ENCODE assay signal across 12 cellular contexts in the genomic region with DNA sequence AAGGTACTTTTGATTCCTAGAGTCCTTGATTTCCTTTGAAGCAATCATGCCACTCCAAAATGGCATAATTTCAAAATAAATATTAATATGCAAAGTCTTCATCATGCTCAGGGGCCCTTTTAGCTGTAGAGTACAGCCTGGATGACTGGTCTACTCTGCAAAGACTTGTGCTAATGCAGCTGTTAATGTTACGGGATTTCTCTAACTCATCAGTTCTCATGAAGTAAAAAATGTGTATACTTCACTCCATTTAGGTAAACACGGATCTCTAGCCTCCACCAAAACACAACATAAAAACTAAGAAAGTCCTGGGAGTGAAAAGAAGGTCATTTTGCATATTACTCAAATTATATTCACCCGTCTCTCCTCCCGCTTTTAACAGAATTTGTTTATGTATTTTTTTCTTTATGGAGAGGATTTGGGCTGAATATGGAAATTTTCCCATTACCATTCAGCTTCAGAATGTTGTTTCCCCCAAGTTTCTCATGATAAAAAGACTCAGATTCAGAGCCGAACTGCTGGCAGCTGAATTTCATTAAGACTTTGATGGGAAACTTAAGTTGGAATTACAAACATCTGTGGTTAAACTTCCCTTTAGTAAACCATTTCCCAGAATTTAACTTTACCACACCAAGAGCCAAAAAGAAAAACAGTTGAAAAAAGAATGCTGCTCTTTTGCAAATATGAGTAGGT. TPM values are rescaled to one million over a fixed set of nuclear protein-coding genes. Genes with fewer than 3 reads are reported as not detected.
DNase-seq lines count a peak whose midpoint lies in the region; ATAC-seq and TF ChIP-seq lines count a peak whose summit lies in the region.
"Had no signal": no experiment of that assay in that cellular context is flagged by ENCODE, and none has a peak within 500 bp of the region (broad histone marks: within the 10 kb centered on the region; RNA-seq: fewer than 3 reads in every experiment).

No MANE protein-coding gene starts in this region.

- H3K79me2 ChIP-seq in H9 (ENCODE audit: insufficient read depth, low read length): no peaks in the 10 kb centered on the region

- H3K27ac ChIP-seq in H9 (ENCODE audit: insufficient read length, low read depth, low read length): no peak overlapping the region
- peak overlapping the region; percentile 100 for H3K27ac ChIP-seq in subcutaneous abdominal adipose tissue (ENCODE audit: low read depth, low read length)
- peak overlapping the region in 2 of 5 donors; percentile 22 to 54 for H3K27ac ChIP-seq in adrenal gland

- H3K18ac ChIP-seq in H9 (ENCODE audit: insufficient read length, low read depth, low read length): no peak overlapping the region

- no peaks in the 10 kb centered on the region for H3K36me3 Mint-ChIP-seq in H9 (ENCODE audit: insufficient read depth in 1 of 3, low read depth in 3 of 3)

- no peaks in the 10 kb centered on the region for H3K9me3 Mint-ChIP-seq in H9

- H2BK120ac ChIP-seq in H9 (ENCODE audit: low read depth, low read length, poor library complexity, severe bottlenecking): no peak overlapping the region

- TF ChIP-seq CTCF in H9 (conservative IDR thresholded peaks at IDR 0.05) (no peak), adrenal gland (IDR thresholded peaks at IDR 0.05) (no peak)

- H2BK5ac ChIP-seq in H9 (ENCODE audit: insufficient read length, low read length): no peak overlapping the region

- H4K20me1 ChIP-seq in H9 (ENCODE audit: control insufficient read depth, insufficient read depth, insufficient read length): no peaks in the 10 kb centered on the region

- no peak overlapping the region for H4K5ac ChIP-seq in H9 (ENCODE audit: insufficient read length, low read depth, low read length)

- H3K4me1 Mint-ChIP-seq in H9: peaks cover 18% of the 10 kb centered on the region in 2 experiments

- no peak overlapping the region for H2AFZ ChIP-seq in H9 (ENCODE audit: low read length)

- H3K23me2 ChIP-seq in H9 (ENCODE audit: insufficient read length, low read depth, low read length, poor library complexity, severe bottlenecking): no peaks in the 10 kb centered on the region

- no peak overlapping the region for H3K4me2 ChIP-seq in H9 (ENCODE audit: insufficient read depth, insufficient read length, low read length)

- TF ChIP-seq POLR2A in adrenal gland (IDR thresholded peaks at IDR 0.05): no peak

- no peak overlapping the region for H3K9ac ChIP-seq in H9 (ENCODE audit: extremely low read depth, insufficient read length, low read length)
- H3K9ac ChIP-seq in subcutaneous abdominal adipose tissue (ENCODE audit: low read length in 5 of 5): peak overlapping the region in 3 of 5 donors; percentile 1 to 72 (median 48)

- no peak overlapping the region for H4K8ac ChIP-seq in H9 (replicated peaks; ENCODE audit: insufficient read length, low read depth, low read length)

- no peaks in the 10 kb centered on the region for H3K79me1 ChIP-seq in H9 (ENCODE audit: insufficient read depth, low read depth, low read length, poor library complexity, severe bottlenecking)

- H4K91ac ChIP-seq in H9 (ENCODE audit: insufficient read length, low read depth, low read length): no peak overlapping the region

- H2BK15ac ChIP-seq in H9 (ENCODE audit: low read depth, low read length): no peak overlapping the region

- no peak overlapping the region for H3T11ph ChIP-seq in H9 (ENCODE audit: low read length)

- WGBS in H9 (ENCODE audit: extremely low coverage, insufficient read length, low lambda C conversion rate): no CpG with 5 or more reads among the region's 5 CpGs
- 66 to 73% (median 69%) methylated on average over 5 of the region's 5 CpGs for WGBS in adrenal gland, 4 donors

- H3K27me3 Mint-ChIP-seq in H9 (ENCODE audit: low read depth): no peaks in the 10 kb centered on the region; the same call in 1 of the 2 replicates

- H3K27me3 ChIP-seq in H9 (ENCODE audit: insufficient read depth, low read length): no peaks in the 10 kb centered on the region
- no peaks in the 10 kb centered on the region for H3K27me3 ChIP-seq in subcutaneous abdominal adipose tissue (ENCODE audit: control insufficient read depth in 5 of 5, insufficient read depth in 4 of 5, low read length in 5 of 5)
- no peaks in the 10 kb centered on the region for H3K27me3 ChIP-seq in adrenal gland

- H3K4me3 Mint-ChIP-seq in H9: no peak overlapping the region

- H3K4me1 ChIP-seq in H9 (ENCODE audit: insufficient read depth, low read length) (peaks cover 12% of the 10 kb centered on the region; the same call in 1 of the 2 replicates), subcutaneous abdominal adipose tissue (ENCODE audit: control insufficient read depth in 5 of 5, insufficient read depth in 5 of 5, low read length in 5 of 5) (peaks cover 4 to 90% (median 84%) of the 10 kb centered on the region in 5 donors), adrenal gland (replicated peaks in 1 of 2) (no peaks in the 10 kb centered on the region)

- DNase-seq in H9: no peak
- DNase-seq in brain pericyte (ENCODE audit: low read depth, low spot score): peak; percentile 60
- peak; percentile 38 for DNase-seq in left kidney (ENCODE audit: low read depth, low spot score)
- no peak for DNase-seq in stimulated activated CD4-positive, alpha-beta T cell treated with anti-CD3 and anti-CD28 coated beads, Interleukin-12 subunit alpha, Interleukin-12 subunit beta, amount 100 ng/mL, for 4 hours
- DNase-seq in adrenal gland: no peak
- DNase-seq: activated CD4-positive, alpha-beta T cell treated with anti-CD3 and anti-CD28 coated beads, Interleukin-2, amount 50 U/mL, for 4 hours; activated effector memory CD4-positive, alpha-beta T cell treated with anti-CD3 and anti-CD28 coated beads, Interleukin-2, amount 50 U/mL, for 16 hours; NCI-H1436 treated with DMSO at 0.1 percent for 48 hours; NCI-H82 had no signal

- ATAC-seq in HG03571 (IDR thresholded peaks at IDR 0.05; ENCODE audit: unreplicated experiment): no peak
- no peak for ATAC-seq in GM21723 (IDR thresholded peaks at IDR 0.05; ENCODE audit: unreplicated experiment)

- H3K56ac ChIP-seq in H9 (ENCODE audit: insufficient read length, low read depth, low read length): no peak overlapping the region

- H2BK20ac ChIP-seq in H9 (ENCODE audit: low read depth, low read length, poor library complexity, severe bottlenecking): no peak overlapping the region

- peaks cover 6 to 38% (median 13%) of the 10 kb centered on the region in 5 donors for H3K36me3 ChIP-seq in subcutaneous abdominal adipose tissue (ENCODE audit: control insufficient read depth in 5 of 5, insufficient read depth in 5 of 5, low read length in 5 of 5)
- H3K36me3 ChIP-seq in adrenal gland (replicated peaks in 1 of 2): no peaks in the 10 kb centered on the region

- intact Hi-C loops in adrenal gland (cut with DNase I): no loop called here

- H3K23ac ChIP-seq in H9 (ENCODE audit: insufficient read length, low read depth, low read length): no peak overlapping the region

- no peak overlapping the region for H2BK12ac ChIP-seq in H9 (ENCODE audit: insufficient read length, low read depth, low read length)

- H3K27ac Mint-ChIP-seq in H9: peak overlapping the region in 2 of 3 experiments; percentile 17 to 30; a peak in 2 of 7 replicates

- H3K4me3 ChIP-seq in subcutaneous abdominal adipose tissue (ENCODE audit: low read depth in 1 of 5, low read length in 5 of 5): no peak overlapping the region
- no peak overlapping the region for H3K4me3 ChIP-seq in adrenal gland

- no peak overlapping the region for H3K14ac ChIP-seq in H9 (ENCODE audit: insufficient read depth, low read length)

- H3K4ac ChIP-seq in H9 (ENCODE audit: low read depth, low read length): no peak overlapping the region

- H2AK5ac ChIP-seq in H9 (ENCODE audit: insufficient read length, low read length): no peak overlapping the region

- H3K9me3 ChIP-seq in H9 (ENCODE audit: control insufficient read depth, low read depth, low read length): no peaks in the 10 kb centered on the region
- H3K9me3 ChIP-seq in subcutaneous abdominal adipose tissue (ENCODE audit: control insufficient read depth in 5 of 5, low read length in 5 of 5): no peaks in the 10 kb centered on the region
- H3K9me3 ChIP-seq in adrenal gland (replicated peaks in 1 of 3): no peaks in the 10 kb centered on the region

RNA-seq across cellular contexts. Expression of gene LAMA4, which starts 8.7 kb away (rescaled TPM):
- 1.0 and 1.1 TPM in 2 replicates for total RNA-seq in H9 (2021)
- total RNA-seq in adrenal gland: 10 to 100 TPM; 10.6 to 39.7 (median 23.3) TPM
- 10 to 100 TPM in 2 of 3 donors, 1 to 10 TPM in 1; 7.5 to 31.9 (median 19.4) TPM for polyA plus RNA-seq in adrenal gland

Comparison
In these comparisons a context has a peak if more than half of its experiments do, and no peak if none do; other contexts are left out.
1. DNase-seq: peak in brain pericyte (single experiment) and left kidney (single experiment); none in H9 (single experiment), stimulated activated CD4-positive, alpha-beta T cell treated with anti-CD3 and anti-CD28 coated beads, Interleukin-12 subunit alpha, Interleukin-12 subunit beta, amount 100 ng/mL, for 4 hours (single experiment) and adrenal gland (0 of 7).